Comparison of ENCODE assay signal across 16 cellular contexts in the genomic region with DNA sequence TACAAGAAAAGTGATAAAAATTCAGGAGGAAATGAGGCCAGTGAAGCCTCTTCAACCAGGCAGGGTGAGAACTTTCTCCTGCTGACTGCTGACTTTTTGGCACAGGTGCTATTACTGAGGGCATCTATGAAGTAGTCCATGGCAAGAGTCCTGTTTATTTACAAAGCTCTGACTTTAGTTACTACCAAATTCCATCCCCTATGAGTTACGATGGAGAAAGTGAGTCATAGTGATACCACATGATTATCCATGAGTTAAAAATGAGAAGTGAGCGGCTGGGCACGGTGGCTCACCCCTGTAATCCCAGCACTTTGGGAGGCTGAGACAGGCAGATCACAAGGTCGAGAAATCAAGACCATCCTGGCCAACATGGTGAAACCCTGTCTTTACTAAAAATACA. TPM values are rescaled to one million over a fixed set of nuclear protein-coding genes. Genes with fewer than 3 reads are reported as not detected.
DNase-seq lines count a peak whose midpoint lies in the region; ATAC-seq, FAIRE-seq and TF ChIP-seq lines count a peak whose summit lies in the region.
"Had no signal": no experiment of that assay in that cellular context is flagged by ENCODE, and none has a peak within 500 bp of the region (broad histone marks: within the 10 kb centered on the region; RNA-seq: fewer than 3 reads in every experiment).

No MANE protein-coding gene starts in this region.

- H3K9me3 ChIP-seq in body of pancreas (no peaks in the 10 kb centered on the region), prostate gland (no peaks in the 10 kb centered on the region)
- H3K9me3 ChIP-seq: testis had no signal

- ATAC-seq in esophagus mucosa (peak; percentile 53), body of pancreas (no peak), GM18505 (IDR thresholded peaks at IDR 0.05; ENCODE audit: unreplicated experiment) (no peak)

- H3K4me3 ChIP-seq in body of pancreas: no peak overlapping the region
- H3K4me3 ChIP-seq in prostate gland: no peak overlapping the region
- H3K4me3 ChIP-seq: spleen, testis had no signal

- DNase-seq in SIG-M5 treated with dmso at 0.1 percent for 504 hours (lab: John Stamatoyannopoulos, UW; ENCODE audit: unreplicated experiment) (peak; percentile 1), SIG-M5 (lab: John Stamatoyannopoulos, UW) (no peak), RPMI7951 (ENCODE audit: low read depth) (peak; percentile 56), urothelium cell line (ENCODE audit: low spot score) (peak; percentile 83), body of pancreas (no peak), prostate gland (ENCODE audit: low spot score) (no peak)
- DNase-seq: ACHN; activated CD8-positive, alpha-beta memory T cell treated with anti-CD3 and anti-CD28 coated beads, Interleukin-2, amount 50 U/mL, for 4 hours; activated naive CD4-positive, alpha-beta T cell treated with anti-CD3 and anti-CD28 coated beads, Interleukin-2, amount 50 U/mL, for 16 hours; Calu3; KG1; NCI-H2081 treated with DMSO at 0.1 percent for 48 hours; spleen; testis had no signal

- 76 to 78% methylated on average over 4 of the region's 4 CpGs for WGBS in body of pancreas, 2 donors
- WGBS in prostate gland: 90% methylated on average over 4 of the region's 4 CpGs

- no peak overlapping the region for H3K27ac ChIP-seq in body of pancreas
- H3K27ac ChIP-seq in prostate gland: no peak overlapping the region
- H3K27ac ChIP-seq: spleen, testis had no signal

- intact Hi-C loops in body of pancreas (cut with DNase I): no loop called here
- intact Hi-C loops in prostate gland (cut with DNase I): no loop called here

- TF ChIP-seq POLR2A in body of pancreas (IDR thresholded peaks at IDR 0.05) (no peak), GM18505 (IDR thresholded peaks at IDR 0.05; ENCODE audit: borderline replicate concordance, extremely low read depth, insufficient read depth, insufficient read length) (no peak), prostate gland (IDR thresholded peaks at IDR 0.05) (no peak)

- no peak for FAIRE-seq in urothelium cell line (lab: Jason Lieb, UNC)

- H3K36me3 ChIP-seq in body of pancreas (replicated peaks in 1 of 2; ENCODE audit: insufficient read depth in 1 of 2, low read depth in 2 of 2) (no peaks in the 10 kb centered on the region), prostate gland (no peaks in the 10 kb centered on the region)
- H3K36me3 ChIP-seq: spleen had no signal

- H3K27me3 ChIP-seq in body of pancreas (no peaks in the 10 kb centered on the region), prostate gland (replicated peaks; ENCODE audit: insufficient read depth) (no peaks in the 10 kb centered on the region)
- H3K27me3 ChIP-seq: testis had no signal

- no peak for TF ChIP-seq CTCF in body of pancreas (IDR thresholded peaks at IDR 0.05)
- no peak for TF ChIP-seq CTCF in prostate gland (IDR thresholded peaks at IDR 0.05)

- no peaks in the 10 kb centered on the region for H3K4me1 ChIP-seq in body of pancreas
- no peaks in the 10 kb centered on the region for H3K4me1 ChIP-seq in prostate gland (replicated peaks)
- H3K4me1 ChIP-seq: spleen had no signal

RNA-seq across cellular contexts. Expression of gene CCDC3, which starts 19.9 kb away (rescaled TPM):
- total RNA-seq in RPMI7951 (2014; rRNA removed; shearing (Covaris generic)): 0.29 TPM in 1 of 2 replicates, not detected in the other
- 4.3 TPM for total RNA-seq in esophagus mucosa
- 10 to 100 TPM in 1 of 2 donors, 1 to 10 TPM in 1; 2.1 to 17.1 TPM for total RNA-seq in body of pancreas
- total RNA-seq in prostate gland: 10 to 100 TPM; 17.6 to 41.8 TPM
- total RNA-seq: Calu3 had no signal

Comparison
In these comparisons a context has a peak if more than half of its experiments do, and no peak if none do; other contexts are left out.
1. DNase-seq: peak in SIG-M5 treated with dmso at 0.1 percent for 504 hours (single experiment), RPMI7951 (single experiment) and urothelium cell line (single experiment); none in SIG-M5 (single experiment), body of pancreas (0 of 4) and prostate gland (single experiment).